Comparison of ENCODE assay signal across 17 cellular contexts in the genomic region with DNA sequence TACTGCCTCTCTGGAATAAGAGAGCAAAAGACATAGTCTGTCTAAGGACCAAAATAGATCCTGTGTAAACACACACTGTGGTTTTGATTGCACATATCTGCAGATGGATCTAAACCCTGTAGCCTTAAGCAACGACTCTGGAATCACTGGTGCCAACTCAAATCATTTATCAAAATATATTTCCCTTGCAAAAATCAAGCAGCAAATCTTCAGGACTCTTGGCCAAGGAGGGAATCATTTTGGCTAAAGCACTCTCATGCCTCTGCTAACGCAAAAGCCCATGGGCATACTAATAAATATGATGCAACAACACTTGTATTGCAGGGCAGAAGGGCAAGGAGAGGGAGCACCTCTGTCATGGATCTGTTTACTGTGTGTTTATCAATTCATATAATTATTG.
DNase-seq lines count a peak whose midpoint lies in the region; ATAC-seq, FAIRE-seq and TF ChIP-seq lines count a peak whose summit lies in the region.
"Had no signal": no experiment of that assay in that cellular context is flagged by ENCODE, and none has a peak within 500 bp of the region (broad histone marks: within the 10 kb centered on the region; RNA-seq: fewer than 3 reads in every experiment).

No MANE protein-coding gene starts in this region.

- no peak for TF ChIP-seq EP300 in A549 (IDR thresholded peaks at IDR 0.05)
- peak; percentile 84 to 95 for TF ChIP-seq EP300 in SK-N-SH (IDR thresholded peaks at IDR 0.05; ENCODE audit: borderline replicate concordance in 1 of 2, low read depth in 1 of 2, low read length in 1 of 2)

- H3K27ac ChIP-seq in A549, result no peak overlapping the region
- H3K27ac ChIP-seq in SK-N-SH (ENCODE audit: low read depth in 2 of 2, low read length in 1 of 2), result peak overlapping the region; percentile 39 to 46; a peak in 2 of 4 replicates
- H3K27ac ChIP-seq: ascending aorta had no signal

- no peak for TF ChIP-seq POLR2A in A549 (IDR thresholded peaks at IDR 0.05; ENCODE audit: low read length)

- TF ChIP-seq CTCF in A549 (IDR thresholded peaks at IDR 0.05) (no peak), SK-N-SH (IDR thresholded peaks at IDR 0.05) (no peak)

- H4K20me1 ChIP-seq in SK-N-SH (ENCODE audit: insufficient read depth), result no peaks in the 10 kb centered on the region

- no peak for TF ChIP-seq RAD21 in A549 (conservative IDR thresholded peaks at IDR 0.05 in 1 of 2, IDR thresholded peaks at IDR 0.05 in 1 of 2)
- TF ChIP-seq RAD21 in SK-N-SH (IDR thresholded peaks at IDR 0.05; ENCODE audit: low read length), result peak; percentile 20; the same call in 1 of the 2 replicates

- no peaks in the 10 kb centered on the region for H3K36me3 ChIP-seq in SK-N-SH (replicated peaks in 1 of 2; ENCODE audit: control insufficient read depth in 1 of 2, insufficient read depth in 2 of 2, low read length in 1 of 2)
- H3K36me3 ChIP-seq: ascending aorta had no signal

- DNase-seq in A549 (ENCODE audit: low read depth in 1 of 2, low spot score in 1 of 2) (no peak), GM03348 (ENCODE audit: low spot score) (peak; percentile 13), SK-N-SH (peak; percentile 57), foreskin melanocyte (peak; percentile 29), HEK293T (ENCODE audit: extremely low spot score) (no peak), T-helper 2 cell (no peak), NCI-H748 treated with DMSO at 0.1 percent for 48 hours (lab: John Stamatoyannopoulos, UW) (no peak), SKM-1 (lab: John Stamatoyannopoulos, UW; ENCODE audit: unreplicated experiment) (no peak)
- DNase-seq: CD4-positive, CD25-positive, alpha-beta regulatory T cell; GF-D8; Karpas-422; left colon; naive thymus-derived CD4-positive, alpha-beta T cell; NCI-H2107; stimulated activated CD4-positive, alpha-beta T cell treated with anti-CD3 and anti-CD28 coated beads, Interleukin-2, amount 100 ng/mL, for 24 hours had no signal

- 27% methylated on average over 2 of the region's 2 CpGs for WGBS in A549 (ENCODE audit: missing lambda C conversion rate)
- 0% methylated on average over 2 of the region's 2 CpGs for WGBS in SK-N-SH (ENCODE audit: low lambda C conversion rate)

- H3K79me2 ChIP-seq in SK-N-SH (ENCODE audit: insufficient read depth), result no peaks in the 10 kb centered on the region

- H3F3A ChIP-seq in SK-N-SH (replicated peaks; ENCODE audit: insufficient read depth), result peaks cover 3% of the 10 kb centered on the region

- CTCF ChIA-PET in A549 (lab: Yijun Ruan, JAX) (no interaction called here), SK-N-SH (lab: Yijun Ruan, JAX) (no interaction called here), HEK293T (lab: Yijun Ruan, JAX) (no interaction called here)

- no peaks in the 10 kb centered on the region for H3K27me3 ChIP-seq in SK-N-SH (ENCODE audit: insufficient read depth)
- H3K27me3 ChIP-seq: ascending aorta had no signal

- POLR2A ChIA-PET in A549 (lab: Yijun Ruan, JAX) (no interaction called here), SK-N-SH (lab: Yijun Ruan, JAX) (no interaction called here), HEK293T (lab: Yijun Ruan, JAX) (no interaction called here)

- H3K9me2 ChIP-seq in SK-N-SH, result no peaks in the 10 kb centered on the region

- H3K4me1 ChIP-seq in A549 (no peaks in the 10 kb centered on the region), SK-N-SH (ENCODE audit: control insufficient read depth in 1 of 2, insufficient read depth in 2 of 2, low read depth in 1 of 2, low read length in 1 of 2) (peaks cover 0 to 11% of the 10 kb centered on the region in 2 experiments; a peak in 2 of 4 replicates)
- H3K4me1 ChIP-seq: ascending aorta had no signal

- peak overlapping the region; percentile 16; the same call in 1 of the 3 replicates for H3K4me2 ChIP-seq in A549
- H3K4me2 ChIP-seq in SK-N-SH, result peak overlapping the region; percentile 46; the same call in 1 of the 2 replicates

- no peak overlapping the region for H3K4me3 ChIP-seq in A549
- no peak overlapping the region for H3K4me3 ChIP-seq in SK-N-SH (ENCODE audit: low read depth in 2 of 2, low read length in 1 of 2)
- H3K4me3 ChIP-seq: ascending aorta had no signal

- H3K9me3 ChIP-seq in A549, result no peaks in the 10 kb centered on the region
- H3K9me3 ChIP-seq in SK-N-SH, result peaks cover 7% of the 10 kb centered on the region; the same call in 1 of the 2 replicates
- H3K9me3 ChIP-seq: ascending aorta had no signal

- H3K9ac ChIP-seq in SK-N-SH, result no peak overlapping the region

- no peak for FAIRE-seq in A549 (lab: Jason Lieb, UNC)
- FAIRE-seq: GM18507 had no signal

- no peak overlapping the region for H2AFZ ChIP-seq in SK-N-SH (ENCODE audit: low read depth)

- ATAC-seq in A549, result no peak
- ATAC-seq: left colon; naive thymus-derived CD4-positive, alpha-beta T cell had no signal

TF ChIP-seq in A549, 52 proteins besides CTCF, POLR2A, EP300 and RAD21:
- TF ChIP-seq TP53 (CRISPR knock-in tag; IDR thresholded peaks at IDR 0.05), result no peak
TF ChIP-seq in A549: peak in this region for 0.

TF ChIP-seq in SK-N-SH, 30 proteins besides CTCF, POLR2A, EP300 and RAD21 (continues in another document):
- peak; percentile 81 for TF ChIP-seq CHD2 (IDR thresholded peaks at IDR 0.05; ENCODE audit: low read length, partially characterized antibody)
- no peak for TF ChIP-seq GABPA (IDR thresholded peaks at IDR 0.05; ENCODE audit: low read depth)
- peak; percentile 98 for TF ChIP-seq FOXJ3 (CRISPR knock-in tag; IDR thresholded peaks at IDR 0.05)
- no peak for TF ChIP-seq NRF1 (IDR thresholded peaks at IDR 0.05; ENCODE audit: low read depth, low read length)
- no peak for TF ChIP-seq ELF1 (IDR thresholded peaks at IDR 0.05)
- peak; percentile 84 for TF ChIP-seq RCOR1 (IDR thresholded peaks at IDR 0.05; ENCODE audit: low read length)
- TF ChIP-seq, protein P1, sequence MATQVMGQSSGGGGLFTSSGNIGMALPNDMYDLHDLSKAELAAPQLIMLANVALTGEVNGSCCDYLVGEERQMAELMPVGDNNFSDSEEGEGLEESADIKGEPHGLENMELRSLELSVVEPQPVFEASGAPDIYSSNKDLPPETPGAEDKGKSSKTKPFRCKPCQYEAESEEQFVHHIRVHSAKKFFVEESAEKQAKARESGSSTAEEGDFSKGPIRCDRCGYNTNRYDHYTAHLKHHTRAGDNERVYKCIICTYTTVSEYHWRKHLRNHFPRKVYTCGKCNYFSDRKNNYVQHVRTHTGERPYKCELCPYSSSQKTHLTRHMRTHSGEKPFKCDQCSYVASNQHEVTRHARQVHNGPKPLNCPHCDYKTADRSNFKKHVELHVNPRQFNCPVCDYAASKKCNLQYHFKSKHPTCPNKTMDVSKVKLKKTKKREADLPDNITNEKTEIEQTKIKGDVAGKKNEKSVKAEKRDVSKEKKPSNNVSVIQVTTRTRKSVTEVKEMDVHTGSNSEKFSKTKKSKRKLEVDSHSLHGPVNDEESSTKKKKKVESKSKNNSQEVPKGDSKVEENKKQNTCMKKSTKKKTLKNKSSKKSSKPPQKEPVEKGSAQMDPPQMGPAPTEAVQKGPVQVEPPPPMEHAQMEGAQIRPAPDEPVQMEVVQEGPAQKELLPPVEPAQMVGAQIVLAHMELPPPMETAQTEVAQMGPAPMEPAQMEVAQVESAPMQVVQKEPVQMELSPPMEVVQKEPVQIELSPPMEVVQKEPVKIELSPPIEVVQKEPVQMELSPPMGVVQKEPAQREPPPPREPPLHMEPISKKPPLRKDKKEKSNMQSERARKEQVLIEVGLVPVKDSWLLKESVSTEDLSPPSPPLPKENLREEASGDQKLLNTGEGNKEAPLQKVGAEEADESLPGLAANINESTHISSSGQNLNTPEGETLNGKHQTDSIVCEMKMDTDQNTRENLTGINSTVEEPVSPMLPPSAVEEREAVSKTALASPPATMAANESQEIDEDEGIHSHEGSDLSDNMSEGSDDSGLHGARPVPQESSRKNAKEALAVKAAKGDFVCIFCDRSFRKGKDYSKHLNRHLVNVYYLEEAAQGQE (IDR thresholded peaks at IDR 0.05; ENCODE audit: low read depth, low read length), result no peak

TF ChIP-seq in HEK293T, 16 proteins besides CTCF, POLR2A, EP300 and RAD21:
- TF ChIP-seq ZNF384 (IDR thresholded peaks at IDR 0.05) (no peak), BHLHE40 (IDR thresholded peaks at IDR 0.05; ENCODE audit: borderline replicate concordance) (no peak), SP1 (IDR thresholded peaks at IDR 0.05) (no peak), LEF1 (IDR thresholded peaks at IDR 0.05; ENCODE audit: borderline replicate concordance) (no peak), SUZ12 (IDR thresholded peaks at IDR 0.05) (no peak), ELF4 (IDR thresholded peaks at IDR 0.05) (no peak), L3MBTL2 (conservative IDR thresholded peaks at IDR 0.05) (no peak), TARDBP (IDR thresholded peaks at IDR 0.05) (no peak), FOXA1 (IDR thresholded peaks at IDR 0.05) (no peak), NFRKB (IDR thresholded peaks at IDR 0.05) (no peak), FOXM1 (IDR thresholded peaks at IDR 0.05; ENCODE audit: borderline replicate concordance) (no peak), FOXK2 (IDR thresholded peaks at IDR 0.05) (no peak), ARNT (IDR thresholded peaks at IDR 0.05) (no peak), CTBP1 (IDR thresholded peaks at IDR 0.05; ENCODE audit: borderline replicate concordance) (no peak)
- TF ChIP-seq, protein P2, sequence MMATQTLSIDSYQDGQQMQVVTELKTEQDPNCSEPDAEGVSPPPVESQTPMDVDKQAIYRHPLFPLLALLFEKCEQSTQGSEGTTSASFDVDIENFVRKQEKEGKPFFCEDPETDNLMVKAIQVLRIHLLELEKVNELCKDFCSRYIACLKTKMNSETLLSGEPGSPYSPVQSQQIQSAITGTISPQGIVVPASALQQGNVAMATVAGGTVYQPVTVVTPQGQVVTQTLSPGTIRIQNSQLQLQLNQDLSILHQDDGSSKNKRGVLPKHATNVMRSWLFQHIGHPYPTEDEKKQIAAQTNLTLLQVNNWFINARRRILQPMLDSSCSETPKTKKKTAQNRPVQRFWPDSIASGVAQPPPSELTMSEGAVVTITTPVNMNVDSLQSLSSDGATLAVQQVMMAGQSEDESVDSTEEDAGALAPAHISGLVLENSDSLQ (IDR thresholded peaks at IDR 0.05), result no peak

Comparison
In these comparisons a context has a peak if more than half of its experiments do, and no peak if none do; other contexts are left out.
1. DNase-seq: peak in GM03348 (single experiment), SK-N-SH (single experiment) and foreskin melanocyte (single experiment); none in A549 (0 of 2), HEK293T (single experiment), T-helper 2 cell (0 of 5), NCI-H748 treated with DMSO at 0.1 percent for 48 hours (single experiment) and SKM-1 (single experiment).
2. H3K27ac ChIP-seq: peak in SK-N-SH (2 of 2); none in A549 (0 of 2).
3. Of the 12 proteins assayed by ChIP-seq in both A549 and SK-N-SH: peak only in A549: none; only in SK-N-SH: CHD2, EP300, PBX3, RAD21, RCOR1 and SMC3; in both: none; in neither: 6.